ENCODE assay signal across 22 cellular contexts in the genomic region with DNA sequence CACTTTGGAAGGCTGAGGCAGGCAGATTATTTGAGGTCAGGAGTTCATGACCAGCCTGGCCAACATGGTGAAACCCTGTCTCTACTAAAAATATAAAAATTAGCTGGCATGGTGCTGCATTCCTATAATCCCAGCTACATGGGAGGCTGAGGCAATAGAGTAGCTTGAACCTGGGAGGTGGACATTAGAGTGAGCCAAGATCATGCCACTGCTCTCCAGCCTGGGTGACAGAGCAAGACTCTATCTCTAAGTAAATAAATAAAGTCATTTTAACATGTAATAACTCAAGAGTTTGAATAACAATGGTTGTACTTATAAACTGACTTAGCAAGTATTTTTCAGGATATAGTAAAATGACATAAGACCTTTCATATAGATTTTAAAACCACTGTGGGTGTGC.
DNase-seq lines count a peak whose midpoint lies in the region; ATAC-seq, FAIRE-seq and TF ChIP-seq lines count a peak whose summit lies in the region.
"Had no signal": no experiment of that assay in that cellular context is flagged by ENCODE, and none has a peak within 500 bp of the region (broad histone marks: within the 10 kb centered on the region; RNA-seq: fewer than 3 reads in every experiment).

No MANE protein-coding gene starts in this region.

- H3K27me3 ChIP-seq in MG63 (no peaks in the 10 kb centered on the region), ascending aorta (no peaks in the 10 kb centered on the region), suprapubic skin (no peaks in the 10 kb centered on the region)
- H3K27me3 ChIP-seq: BE2C, BLaER1 had no signal

- intact Hi-C loops in ascending aorta (cut with DNase I) = no loop called here

- ATAC-seq in left lobe of liver (peak; percentile 29), GM18502 (IDR thresholded peaks at IDR 0.05; ENCODE audit: poor library complexity, unreplicated experiment) (no peak)
- ATAC-seq: GM12878 had no signal

- H3K4me3 ChIP-seq in MG63 (no peak overlapping the region), ascending aorta (no peak overlapping the region), suprapubic skin (no peak overlapping the region)
- H3K4me3 ChIP-seq: BLaER1, GM12878 had no signal

- H3K27ac ChIP-seq in ascending aorta (peak overlapping the region; percentile 3 to 50), suprapubic skin (no peak overlapping the region)
- H3K27ac ChIP-seq: BLaER1 had no signal

- no peak for TF ChIP-seq EP300 in suprapubic skin (IDR thresholded peaks at IDR 0.05)

- FAIRE-seq in D721Med (lab: Jason Lieb, UNC) = no peak
- FAIRE-seq: A204.1, GM12878, GM12892, GM19239 had no signal

- H3K4me1 ChIP-seq in ascending aorta (peaks cover 4 to 6% of the 10 kb centered on the region in 2 donors), suprapubic skin (no peaks in the 10 kb centered on the region)
- H3K4me1 ChIP-seq: BE2C, BLaER1 had no signal

- no peak for TF ChIP-seq POLR2A in suprapubic skin (IDR thresholded peaks at IDR 0.05)

- TF ChIP-seq CTCF in ascending aorta (IDR thresholded peaks at IDR 0.05) (no peak), D721Med (IDR thresholded peaks at IDR 0.05; ENCODE audit: insufficient read depth, missing control alignments) (no peak), suprapubic skin (IDR thresholded peaks at IDR 0.05) (no peak)

- H3K9me3 ChIP-seq in MG63 (no peaks in the 10 kb centered on the region), ascending aorta (no peaks in the 10 kb centered on the region), suprapubic skin (no peaks in the 10 kb centered on the region)
- H3K9me3 ChIP-seq: BE2C, BLaER1 had no signal

- DNase-seq in MG63 (peak; percentile 18), ascending aorta (ENCODE audit: low spot score in 2 of 2) (no peak), left lobe of liver (ENCODE audit: low spot score) (no peak), D721Med (ENCODE audit: insufficient read length, low spot score) (no peak), suprapubic skin (ENCODE audit: low spot score in 2 of 2) (no peak)
- DNase-seq: 8988T; ACHN; BE2C; C1 segment of cervical spinal cord; CD4-positive, alpha-beta memory T cell; CD4-positive, CD25-positive, alpha-beta regulatory T cell; CD8-positive, alpha-beta memory T cell; COR-L47; DMS79 treated with DMSO at 0.1 percent for 48 hours; EL; GDM1 had no signal

- H3K36me3 ChIP-seq in MG63 = no peaks in the 10 kb centered on the region
- H3K36me3 ChIP-seq in ascending aorta = no peaks in the 10 kb centered on the region
- no peaks in the 10 kb centered on the region for H3K36me3 ChIP-seq in suprapubic skin
- H3K36me3 ChIP-seq: BE2C, BLaER1 had no signal
